16 cellular contexts compared by ENCODE assay signal in genomic region chr6:38636027-38636426, GRCh38.
"Had no signal": no experiment of that assay in that cellular context is flagged by ENCODE, and none has a peak within 500 bp of the region (broad histone marks: within the 10 kb centered on the region; RNA-seq: fewer than 3 reads in every experiment).

No MANE protein-coding gene starts in this region.

- H3K4me3 ChIP-seq: gastroesophageal sphincter, heart left ventricle, lung, stomach, suprapubic skin, transverse colon had no signal

- DNase-seq: activated CD4-positive, alpha-beta T cell treated with anti-CD3 and anti-CD28 coated beads, Interleukin-2, amount 10 ng/mL, durations not matched to agents 24 days and 14 days; activated CD8-positive, alpha-beta T cell treated with anti-CD3 and anti-CD28 coated beads for 36 hours; activated naive CD8-positive, alpha-beta T cell treated with anti-CD3 and anti-CD28 coated beads, Interleukin-2, amount 10 ng/mL, durations not matched to agents 7 days and 5 days; amygdala; heart left ventricle; stimulated activated CD4-positive, alpha-beta T cell treated with anti-CD3 and anti-CD28 coated beads, Interleukin-4, amount 100 ng/mL, for 24 hours; stomach; transverse colon had no signal

- H3K27ac ChIP-seq: epithelial cell of prostate, gastroesophageal sphincter, heart left ventricle, stomach, suprapubic skin, transverse colon had no signal

- H3K9me3 Mint-ChIP-seq: activated CD4-positive, alpha-beta T cell treated with anti-CD3 and anti-CD28 coated beads, Interleukin-2, amount 10 ng/mL, durations not matched to agents 24 days and 14 days; activated CD8-positive, alpha-beta T cell treated with anti-CD3 and anti-CD28 coated beads for 36 hours; activated T-helper 17 cell treated with anti-CD3 and anti-CD28 coated beads, Interleukin-2, amount 50 U/mL, for 72 hours had no signal

- H3K36me3 Mint-ChIP-seq: natural killer cell treated with Interleukin-12 subunit alpha and Interleukin-12 subunit beta and Interleukin-15 and Interleukin-18, amount 100 ng/mL, for 72 hours had no signal

- H3K4me3 Mint-ChIP-seq: activated CD4-positive, alpha-beta T cell treated with anti-CD3 and anti-CD28 coated beads, Interleukin-2, amount 10 ng/mL, durations not matched to agents 24 days and 14 days; activated CD8-positive, alpha-beta T cell treated with anti-CD3 and anti-CD28 coated beads for 36 hours had no signal

- H3K9me3 ChIP-seq: gastroesophageal sphincter, stomach, suprapubic skin, transverse colon had no signal

- ATAC-seq: activated CD4-positive, CD25-positive, alpha-beta regulatory T cell treated with anti-CD3 and anti-CD28 coated beads, Interleukin-2, amount 50 U/mL, for 24 hours; activated CD8-positive, alpha-beta T cell treated with anti-CD3 and anti-CD28 coated beads for 36 hours; activated T-helper 17 cell treated with anti-CD3 and anti-CD28 coated beads, Interleukin-2, amount 50 U/mL, for 72 hours; gastroesophageal sphincter; heart left ventricle; natural killer cell treated with Interleukin-12 subunit alpha and Interleukin-12 subunit beta and Interleukin-15 and Interleukin-18, amount 100 ng/mL, for 72 hours had no signal

- H3K27me3 Mint-ChIP-seq: activated CD4-positive, alpha-beta T cell treated with anti-CD3 and anti-CD28 coated beads, Interleukin-2, amount 10 ng/mL, durations not matched to agents 24 days and 14 days; activated CD8-positive, alpha-beta T cell treated with anti-CD3 and anti-CD28 coated beads for 36 hours; activated naive CD8-positive, alpha-beta T cell treated with anti-CD3 and anti-CD28 coated beads, Interleukin-2, amount 10 ng/mL, durations not matched to agents 7 days and 5 days; activated T-helper 17 cell treated with anti-CD3 and anti-CD28 coated beads, Interleukin-2, amount 50 U/mL, for 72 hours; natural killer cell treated with Interleukin-12 subunit alpha and Interleukin-12 subunit beta and Interleukin-15 and Interleukin-18, amount 100 ng/mL, for 72 hours; progenitor cell of endocrine pancreas had no signal

- H3K27ac Mint-ChIP-seq: activated CD4-positive, alpha-beta T cell treated with anti-CD3 and anti-CD28 coated beads, Interleukin-2, amount 10 ng/mL, durations not matched to agents 24 days and 14 days; activated CD8-positive, alpha-beta T cell treated with anti-CD3 and anti-CD28 coated beads for 36 hours; activated naive CD8-positive, alpha-beta T cell treated with anti-CD3 and anti-CD28 coated beads, Interleukin-2, amount 10 ng/mL, durations not matched to agents 7 days and 5 days; progenitor cell of endocrine pancreas had no signal

- H3K27me3 ChIP-seq: gastroesophageal sphincter, heart left ventricle, stomach, suprapubic skin, transverse colon had no signal

- H3K36me3 ChIP-seq: gastroesophageal sphincter, heart left ventricle, stomach, suprapubic skin, transverse colon had no signal
